29 cellular contexts compared by ENCODE assay signal in the genomic region with DNA sequence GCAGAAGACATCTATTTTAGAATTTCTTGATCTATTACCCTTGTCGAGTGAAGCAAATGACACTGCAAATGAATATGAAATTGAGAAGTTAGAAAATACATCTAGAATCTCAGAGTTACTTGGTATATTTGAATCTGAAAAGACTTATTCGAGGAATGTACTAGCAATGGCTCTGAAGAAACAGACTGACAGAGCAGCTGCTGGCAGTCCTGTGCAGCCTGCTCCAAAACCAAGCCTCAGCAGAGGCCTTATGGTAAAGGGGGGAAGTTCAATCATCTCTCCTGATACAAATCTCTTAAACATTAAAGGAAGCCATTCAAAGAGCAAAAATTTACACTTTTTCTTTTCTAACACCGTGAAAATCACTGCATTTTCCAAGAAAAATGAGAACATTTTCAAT. TPM values are rescaled to one million over a fixed set of nuclear protein-coding genes. Genes with fewer than 3 reads are reported as not detected.
"Had no signal": no experiment of that assay in that cellular context is flagged by ENCODE, and none has a peak within 500 bp of the region (broad histone marks: within the 10 kb centered on the region; RNA-seq: fewer than 3 reads in every experiment).

No MANE protein-coding gene starts in this region.

- H3K27me3 ChIP-seq: colonic mucosa, esophagus muscularis mucosa, foreskin keratinocyte, right atrium auricular region, sigmoid colon, spleen, testis, tibial artery had no signal

- H3K4me3 Mint-ChIP-seq: dendritic cell treated with granulocyte-macrophage colony-stimulating factor and Interleukin-4, amounts not matched to agents 40 ng/mL and 50 ng/mL, for 4 days; endodermal cell; memory B cell; mesothelial cell of epicardium; naive B cell; natural killer cell treated with Interleukin-12 subunit alpha and Interleukin-12 subunit beta and Interleukin-15 and Interleukin-18, amount 100 ng/mL, for 72 hours; neural crest cell; stimulated activated memory B cell treated with anti-CD40 and anti-IgM and Interleukin-4, amounts not matched to agents 10 μg/mL and 1 μg/mL and 100 μg/mL, for 72 hours; type B pancreatic cell had no signal

- H3K9me3 Mint-ChIP-seq: dendritic cell treated with granulocyte-macrophage colony-stimulating factor and Interleukin-4, amounts not matched to agents 40 ng/mL and 50 ng/mL, for 4 days; endodermal cell; mesothelial cell of epicardium; naive B cell; neural crest cell; stimulated activated memory B cell treated with anti-CD40 and anti-IgM and Interleukin-4, amounts not matched to agents 10 μg/mL and 1 μg/mL and 100 μg/mL, for 72 hours; type B pancreatic cell had no signal

- H3K36me3 Mint-ChIP-seq: memory B cell; mesothelial cell of epicardium; naive B cell; natural killer cell treated with Interleukin-12 subunit alpha and Interleukin-12 subunit beta and Interleukin-15 and Interleukin-18, amount 100 ng/mL, for 72 hours; stimulated activated memory B cell treated with anti-CD40 and anti-IgM and Interleukin-4, amounts not matched to agents 10 μg/mL and 1 μg/mL and 100 μg/mL, for 72 hours; type B pancreatic cell had no signal

- H3K4me1 Mint-ChIP-seq: endodermal cell; memory B cell; mesothelial cell of epicardium; naive B cell; stimulated activated memory B cell treated with anti-CD40 and anti-IgM and Interleukin-4, amounts not matched to agents 10 μg/mL and 1 μg/mL and 100 μg/mL, for 72 hours had no signal

- H3K36me3 ChIP-seq: colonic mucosa, prostate gland, right atrium auricular region, sigmoid colon, spleen, tibial artery had no signal

- H3K4me3 ChIP-seq: colonic mucosa, esophagus muscularis mucosa, lung, mucosa of descending colon, prostate gland, right atrium auricular region, sigmoid colon, skin epidermis, spleen, testis, tibial artery had no signal

- H3K27ac ChIP-seq: colonic mucosa, esophagus muscularis mucosa, foreskin keratinocyte, prostate gland, right atrium auricular region, sigmoid colon, skin epidermis, spleen, testis, tibial artery had no signal

- H3K9me3 ChIP-seq: colonic mucosa, esophagus muscularis mucosa, mucosa of descending colon, prostate gland, right atrium auricular region, sigmoid colon, spleen, testis, tibial artery had no signal

- H3K27me3 Mint-ChIP-seq: dendritic cell treated with granulocyte-macrophage colony-stimulating factor and Interleukin-4, amounts not matched to agents 40 ng/mL and 50 ng/mL, for 4 days; memory B cell; naive B cell; natural killer cell treated with Interleukin-12 subunit alpha and Interleukin-12 subunit beta and Interleukin-15 and Interleukin-18, amount 100 ng/mL, for 72 hours; stimulated activated memory B cell treated with anti-CD40 and anti-IgM and Interleukin-4, amounts not matched to agents 10 μg/mL and 1 μg/mL and 100 μg/mL, for 72 hours; type B pancreatic cell had no signal

- DNase-seq: colonic mucosa; effector CD8-positive, alpha-beta T cell; endodermal cell; foreskin keratinocyte; hypothalamus; left ventricle myocardium superior; mucosa of descending colon; naive B cell; nucleus accumbens; sigmoid colon; spleen; stimulated activated CD4-positive, alpha-beta T cell treated with anti-CD3 and anti-CD28 coated beads, Interleukin-4, amount 100 ng/mL, for 4 hours; stimulated activated naive CD8-positive, alpha-beta T cell treated with anti-CD3 and anti-CD28 coated beads, Interleukin-15, Interleukin-2, amounts not matched to agents 100 U/mL and 50 U/mL, for 24 hours; substantia nigra; testis; tibial artery had no signal

- H3K4me1 ChIP-seq: colonic mucosa, esophagus muscularis mucosa, foreskin keratinocyte, prostate gland, right atrium auricular region, sigmoid colon, spleen, testis, tibial artery had no signal

- ATAC-seq: foreskin keratinocyte; left ventricle myocardium superior; mucosa of descending colon; natural killer cell treated with Interleukin-12 subunit alpha and Interleukin-12 subunit beta and Interleukin-15 and Interleukin-18, amount 100 ng/mL, for 72 hours; stimulated activated memory B cell treated with anti-CD40 and anti-IgM and Interleukin-4, amounts not matched to agents 10 μg/mL and 1 μg/mL and 100 μg/mL, for 72 hours; stimulated activated naive CD8-positive, alpha-beta T cell treated with anti-CD3 and anti-CD28 coated beads, Interleukin-15, Interleukin-2, amounts not matched to agents 100 U/mL and 50 U/mL, for 24 hours had no signal

- FAIRE-seq: keratinocyte had no signal

- H3K27ac Mint-ChIP-seq: dendritic cell treated with granulocyte-macrophage colony-stimulating factor and Interleukin-4, amounts not matched to agents 40 ng/mL and 50 ng/mL, for 4 days; endodermal cell; memory B cell; mesothelial cell of epicardium; naive B cell; natural killer cell treated with Interleukin-12 subunit alpha and Interleukin-12 subunit beta and Interleukin-15 and Interleukin-18, amount 100 ng/mL, for 72 hours; stimulated activated memory B cell treated with anti-CD40 and anti-IgM and Interleukin-4, amounts not matched to agents 10 μg/mL and 1 μg/mL and 100 μg/mL, for 72 hours; type B pancreatic cell had no signal

RNA-seq across cellular contexts. Expression of a gene that starts 34.1 kb away (rescaled TPM):
- total RNA-seq: foreskin keratinocyte had no signal
- polyA plus RNA-seq: foreskin keratinocyte had no signal
